ENCODE assay signal across 8 cellular contexts in the genomic region with DNA sequence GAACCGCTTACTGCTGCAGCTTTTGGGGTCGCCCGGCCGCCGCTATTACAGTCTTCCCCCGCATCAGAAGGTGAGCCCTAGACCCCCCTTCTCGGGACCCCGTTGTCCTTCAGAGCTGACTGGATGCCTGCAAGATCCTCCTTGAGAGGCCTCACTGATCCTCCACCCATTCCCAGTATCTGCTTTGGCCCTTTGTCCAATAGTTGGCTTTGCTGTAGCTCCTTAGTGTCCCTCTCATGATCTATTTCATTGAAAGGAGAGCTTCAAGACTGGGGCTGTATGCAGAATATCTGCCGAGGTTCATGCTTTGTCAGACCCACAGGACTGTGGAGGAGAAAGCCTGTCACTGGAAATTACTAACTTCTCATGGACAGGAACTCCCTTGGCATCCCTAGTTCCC. TPM values are rescaled to one million over a fixed set of nuclear protein-coding genes. Genes with fewer than 3 reads are reported as not detected.
DNase-seq lines count a peak whose midpoint lies in the region; ATAC-seq and TF ChIP-seq lines count a peak whose summit lies in the region.

No MANE protein-coding gene starts in this region.

- H3K4me1 ChIP-seq in adipocyte (ENCODE audit: control insufficient read depth, insufficient read depth, low read length) (peaks cover 22% of the 10 kb centered on the region), hepatocyte (ENCODE audit: insufficient read depth) (no peaks in the 10 kb centered on the region)

- H2AFZ ChIP-seq in hepatocyte, result peak overlapping the region; percentile 99

- H3K9me3 ChIP-seq in adipocyte (ENCODE audit: control insufficient read depth, low read length) (no peaks in the 10 kb centered on the region), hepatocyte (ENCODE audit: low read depth) (no peaks in the 10 kb centered on the region)

- no peaks in the 10 kb centered on the region for H3K9me2 ChIP-seq in hepatocyte (replicated peaks; ENCODE audit: insufficient read depth)

- H3K4me2 ChIP-seq in hepatocyte, result peak overlapping the region; percentile 79

- DNase-seq in NCI-H748 (lab: John Stamatoyannopoulos, UW; ENCODE audit: unreplicated experiment), result peak; percentile 18
- no peak for DNase-seq in NCI-H748 treated with DMSO at 0.1 percent for 48 hours (lab: John Stamatoyannopoulos, UW)
- peak; percentile 47 for DNase-seq in adipocyte (ENCODE audit: low read depth)
- no peak for DNase-seq in hepatocyte (ENCODE audit: low spot score)
- no peak for DNase-seq in skeletal muscle cell (ENCODE audit: low read depth)
- no peak for DNase-seq in NCI-H2107 (lab: John Stamatoyannopoulos, UW)

- peaks cover 40% of the 10 kb centered on the region for H3K36me3 ChIP-seq in adipocyte (ENCODE audit: control insufficient read depth, insufficient read depth, low read length, severe bottlenecking)
- no peaks in the 10 kb centered on the region for H3K36me3 ChIP-seq in hepatocyte (replicated peaks; ENCODE audit: insufficient read depth, low read depth)

- H3K27me3 ChIP-seq in adipocyte (replicated peaks; ENCODE audit: control insufficient read depth, insufficient read depth, low read length), result no peaks in the 10 kb centered on the region
- H3K27me3 ChIP-seq in hepatocyte, result no peaks in the 10 kb centered on the region

- peak overlapping the region; percentile 95 for H3K9ac ChIP-seq in adipocyte (ENCODE audit: low read length)

- H3K27ac ChIP-seq in hepatocyte, result peak overlapping the region; percentile 98

- WGBS in hepatocyte (ENCODE audit: low lambda C conversion rate, missing lambda C conversion rate), result 0% methylated on average over 9 of the region's 9 CpGs

- H3K4me3 ChIP-seq in adipocyte (ENCODE audit: low read length) (peak overlapping the region; percentile 87), hepatocyte (peak overlapping the region; percentile 95), skeletal muscle cell (ENCODE audit: low read depth, low read length) (peak overlapping the region; percentile 82)

- TF ChIP-seq CTCF in hepatocyte (IDR thresholded peaks at IDR 0.05; ENCODE audit: poor library complexity), result no peak

- H4K20me1 ChIP-seq in hepatocyte (ENCODE audit: insufficient read depth, poor library complexity, severe bottlenecking), result no peaks in the 10 kb centered on the region

- ATAC-seq in HG03378 (IDR thresholded peaks at IDR 0.05; ENCODE audit: unreplicated experiment) (peak; percentile 4), GM18858 (IDR thresholded peaks at IDR 0.05; ENCODE audit: unreplicated experiment) (no peak)

- peaks cover 24% of the 10 kb centered on the region for H3K79me2 ChIP-seq in hepatocyte

RNA-seq across cellular contexts. Expression of gene DLAT, which starts 0.5 kb away (rescaled TPM):
- 40.5 and 42.1 TPM in 2 replicates for total RNA-seq in hepatocyte
- polyA plus RNA-seq in hepatocyte, result 27.9 and 32.7 TPM in 2 replicates

RNA-seq across cellular contexts. Expression of gene PIH1D2, which starts 48.1 kb away (rescaled TPM):
- 0.60 and 1.7 TPM in 2 replicates for total RNA-seq in hepatocyte
- polyA plus RNA-seq in hepatocyte, result 2.2 and 3.1 TPM in 2 replicates

RNA-seq across cellular contexts. Expression of gene NKAPD1, which starts 48.4 kb away (rescaled TPM):
- 21.2 and 24.6 TPM in 2 replicates for total RNA-seq in hepatocyte
- 8.8 and 21.5 TPM in 2 replicates for polyA plus RNA-seq in hepatocyte

Comparison
In these comparisons a context has a peak if more than half of its experiments do, and no peak if none do; other contexts are left out.
1. DNase-seq: peak in NCI-H748 (single experiment) and adipocyte (single experiment); none in NCI-H748 treated with DMSO at 0.1 percent for 48 hours (single experiment), hepatocyte (single experiment), skeletal muscle cell (single experiment) and NCI-H2107 (single experiment).
2. Peak in every context shown above with its lines, with median percentiles within 50 percentile points of each other: H3K4me3 ChIP-seq.